Comparison of ENCODE assay signal across 8 cellular contexts in the genomic region with DNA sequence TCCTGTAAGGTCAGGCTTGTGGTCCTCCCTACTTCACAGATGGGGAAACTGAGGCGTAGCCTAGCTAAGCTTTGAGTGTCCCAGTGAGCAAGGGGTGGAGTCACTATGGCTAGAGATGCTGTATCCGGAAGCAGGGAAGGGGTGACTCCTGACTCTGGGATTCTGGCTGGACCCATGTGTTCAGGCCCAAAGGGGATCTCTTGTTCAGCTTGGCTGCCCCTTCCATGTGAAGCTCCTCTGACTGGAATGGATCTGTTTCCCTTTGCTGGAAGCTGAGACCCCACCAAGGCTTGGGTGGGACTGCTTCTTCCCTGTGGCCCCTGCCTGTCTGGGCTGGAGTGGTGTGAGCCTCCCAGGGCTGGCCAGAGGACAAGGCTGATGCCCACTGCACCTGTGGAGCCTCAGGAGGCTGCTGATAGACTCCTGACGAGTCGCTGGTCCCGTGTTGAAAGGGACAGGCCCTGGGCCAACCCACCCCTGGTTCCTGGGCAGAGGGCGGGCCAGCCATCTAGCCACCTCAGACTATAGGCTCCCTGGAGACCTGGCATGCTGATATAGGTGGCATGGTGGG. TPM values are rescaled to one million over a fixed set of nuclear protein-coding genes. Genes with fewer than 3 reads are reported as not detected.
A peak's percentile ranks its signal among the peaks of the same experiment; 100 is the strongest.
DNase-seq lines count a peak whose midpoint lies in the region; ATAC-seq and TF ChIP-seq lines count a peak whose summit lies in the region.

No MANE protein-coding gene starts in this region.

- peak overlapping the region; percentile 84 to 93 for H3K27ac ChIP-seq in coronary artery

- peak overlapping the region; percentile 76 for H3K4me3 ChIP-seq in AG09309 (ENCODE audit: control insufficient read depth, low read depth, low read length)
- H3K4me3 ChIP-seq in MG63 = peak overlapping the region; percentile 72
- H3K4me3 ChIP-seq in coronary artery = peak overlapping the region; percentile 88

- TF ChIP-seq POLR2A in GM18505 (IDR thresholded peaks at IDR 0.05; ENCODE audit: borderline replicate concordance, extremely low read depth, insufficient read depth, insufficient read length) = no peak

- ATAC-seq in GM21576 (IDR thresholded peaks at IDR 0.05; ENCODE audit: unreplicated experiment) = no peak
- no peak for ATAC-seq in GM18505 (IDR thresholded peaks at IDR 0.05; ENCODE audit: unreplicated experiment)
- no peak for ATAC-seq in HG02884 (IDR thresholded peaks at IDR 0.05; ENCODE audit: unreplicated experiment)

- no peak for DNase-seq in AG09309 (ENCODE audit: low read depth)
- DNase-seq in MG63 = no peak
- DNase-seq in coronary artery (ENCODE audit: low spot score) = no peak
- peak; percentile 19 for DNase-seq in myocyte (ENCODE audit: low read depth)
- no peak for DNase-seq in AG08396 (ENCODE audit: low spot score)

- H3K9me3 ChIP-seq in MG63 = no peaks in the 10 kb centered on the region

- TF ChIP-seq CTCF in AG09309 (IDR thresholded peaks at IDR 0.05; ENCODE audit: control insufficient read depth, insufficient read depth, low read depth, low read length, missing control alignments) (no peak), coronary artery (IDR thresholded peaks at IDR 0.05) (no peak)

- H3K27me3 ChIP-seq in MG63 = no peaks in the 10 kb centered on the region

- no peaks in the 10 kb centered on the region for H3K36me3 ChIP-seq in MG63

RNA-seq across cellular contexts. Expression of a gene that starts 1.0 kb away (rescaled TPM):
- 23.7 and 33.4 TPM in 2 replicates for total RNA-seq in MG63 (2014; rRNA removed; shearing (Covaris generic); ENCODE audit: low replicate concordance)
- total RNA-seq in myocyte = 91.0 and 92.3 TPM in 2 replicates
- polyA plus RNA-seq in myocyte (2012) = 31.8 TPM

RNA-seq across cellular contexts. Expression of a gene that starts 6.4 kb away (rescaled TPM):
- total RNA-seq in MG63 (2014; rRNA removed; shearing (Covaris generic); ENCODE audit: low replicate concordance) = 0.20 TPM in 1 of 2 replicates, not detected in the other
- 0.10 and 0.35 TPM in 2 replicates for total RNA-seq in myocyte
- polyA plus RNA-seq in myocyte (2012) = 0.43 TPM

RNA-seq across cellular contexts. Expression of a gene that starts 48.7 kb away (rescaled TPM):
- 4.3 and 23.3 TPM in 2 replicates for total RNA-seq in MG63 (2014; rRNA removed; shearing (Covaris generic); ENCODE audit: low replicate concordance)
- total RNA-seq in myocyte = 6.2 and 9.7 TPM in 2 replicates
- polyA plus RNA-seq in myocyte (2012) = 14.3 TPM

RNA-seq across cellular contexts. Expression of a gene that starts 50.4 kb away (rescaled TPM):
- 5.0 and 20.1 TPM in 2 replicates for total RNA-seq in MG63 (2014; rRNA removed; shearing (Covaris generic); ENCODE audit: low replicate concordance)
- total RNA-seq in myocyte = 14.0 and 18.6 TPM in 2 replicates
- 19.0 TPM for polyA plus RNA-seq in myocyte (2012)

RNA-seq across cellular contexts. Expression of a gene that starts 56.7 kb away (rescaled TPM):
- total RNA-seq in MG63 (2014; rRNA removed; shearing (Covaris generic); ENCODE audit: low replicate concordance) = 0.26 TPM in 1 of 2 replicates, not detected in the other
- total RNA-seq in myocyte = 1.3 and 1.4 TPM in 2 replicates
- polyA plus RNA-seq in myocyte (2012) = 2.5 TPM
